Comparison of ENCODE assay signal across 2 cellular contexts in genomic region chr16:2188395-2188794, GRCh38.
TF ChIP-seq lines count a peak whose summit lies in the region.

No MANE protein-coding gene starts in this region.

TF ChIP-seq in HEK293, 187 proteins besides CTCF, POLR2A, EP300 and RAD21:
- TF ChIP-seq SCRT1 (tag by site-specific recombination; IDR thresholded peaks at IDR 0.05; ENCODE audit: borderline replicate concordance) = 0 out of 2 replicates have a peak, but pooled peaks have one; percentile 28
- no peak for TF ChIP-seq ZNF24 (tag by site-specific recombination; IDR thresholded peaks at IDR 0.05)
- TF ChIP-seq ZNF473 (tag by site-specific recombination; IDR thresholded peaks at IDR 0.05) = no peak
- peak; percentile 66; the same call in 1 of the 2 replicates for TF ChIP-seq ZNF121 (tag by site-specific recombination; IDR thresholded peaks at IDR 0.05)

TF ChIP-seq in K562, 482 proteins besides CTCF, POLR2A, EP300 and RAD21:
- peak; percentile 69; the same call in 1 of the 2 replicates for TF ChIP-seq ZNF121 (CRISPR knock-in tag; conservative IDR thresholded peaks at IDR 0.05)
- no peak for TF ChIP-seq ILF3 (IDR thresholded peaks at IDR 0.05; ENCODE audit: borderline replicate concordance)
TF ChIP-seq in K562: peak in this region for 1.
